ENCODE assay signal across 1 cellular context in genomic region chr3:188929138-188929537, GRCh38.
TF ChIP-seq lines count a peak whose summit lies in the region.

No MANE protein-coding gene starts in this region.

TF ChIP-seq in H1, 55 proteins besides CTCF, POLR2A, EP300 and RAD21 (continued from another document):
- TF ChIP-seq CHD7 (IDR thresholded peaks at IDR 0.05; ENCODE audit: insufficient replicate concordance, low read length) (no peak), HDAC6 (IDR thresholded peaks at IDR 0.05; ENCODE audit: low read depth, low read length) (no peak), FOSL1 (IDR thresholded peaks at IDR 0.05; ENCODE audit: insufficient read depth, low read depth, low read length) (no peak), MAFK (IDR thresholded peaks at IDR 0.05; ENCODE audit: low read depth, low read length) (no peak), SIX5 (IDR thresholded peaks at IDR 0.05; ENCODE audit: low read depth, low read length) (no peak)
